ENCODE assay signal across 8 cellular contexts in the genomic region with DNA sequence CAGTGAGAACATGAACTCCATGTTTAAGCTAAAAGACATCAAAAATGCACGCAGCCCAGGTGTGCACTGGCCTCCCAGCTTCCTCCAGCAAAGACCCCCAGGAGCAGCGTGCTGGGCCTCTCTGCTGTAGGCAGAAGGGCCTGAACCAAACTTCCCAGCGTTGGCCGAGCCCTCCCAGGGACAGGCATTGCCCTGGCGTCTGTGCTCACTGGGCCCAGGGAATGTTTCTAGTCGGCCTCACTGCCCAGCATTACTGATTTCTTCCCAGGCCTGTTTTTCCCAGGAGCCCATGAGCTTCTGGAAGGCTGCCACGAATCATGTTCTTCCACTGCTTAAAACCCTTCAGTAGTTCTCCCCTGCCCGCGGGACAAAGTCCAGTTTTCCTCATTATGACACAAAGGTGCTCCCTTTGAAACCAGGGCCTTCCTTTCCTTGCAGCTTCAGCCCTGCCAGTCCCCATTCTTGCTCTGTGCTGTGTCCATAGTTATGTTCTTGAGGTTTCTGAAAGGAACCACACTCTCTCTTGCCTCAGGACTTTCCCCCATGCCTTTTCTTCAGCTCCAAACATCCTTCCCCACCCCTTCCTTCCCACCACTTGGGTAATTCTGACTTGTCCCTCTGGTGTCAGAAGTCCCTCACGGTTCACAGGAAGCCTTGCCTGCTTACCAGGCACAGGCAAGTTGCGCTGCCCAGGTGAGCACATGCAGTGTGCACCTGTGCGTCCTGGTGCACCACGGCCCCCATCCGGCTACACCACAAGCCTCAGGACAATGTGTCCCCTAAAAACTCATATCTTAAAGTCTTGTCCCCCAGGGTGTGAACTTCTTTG.
DNase-seq lines count a peak whose midpoint lies in the region; TF ChIP-seq lines count a peak whose summit lies in the region.

No MANE protein-coding gene starts in this region.

- no peaks in the 10 kb centered on the region for H4K20me1 ChIP-seq in OCI-LY3 (ENCODE audit: insufficient read depth, low read length)
- H4K20me1 ChIP-seq in smooth muscle cell (ENCODE audit: low read depth), result no peaks in the 10 kb centered on the region

- 95% methylated on average over 14 of the region's 14 CpGs for WGBS in smooth muscle cell (ENCODE audit: low lambda C conversion rate)

- H2AFZ ChIP-seq in OCI-LY3 (ENCODE audit: low read depth, low read length), result no peak overlapping the region
- no peak overlapping the region for H2AFZ ChIP-seq in smooth muscle cell (ENCODE audit: low read depth)

- no peaks in the 10 kb centered on the region for H3F3A ChIP-seq in smooth muscle cell (ENCODE audit: low read depth)

- no peaks in the 10 kb centered on the region for H3K9me3 ChIP-seq in OCI-LY3 (ENCODE audit: insufficient read depth, low read length)
- H3K9me3 ChIP-seq in neutrophil, result no peaks in the 10 kb centered on the region
- no peaks in the 10 kb centered on the region for H3K9me3 ChIP-seq in smooth muscle cell (replicated peaks; ENCODE audit: low read depth)

- H3K27ac ChIP-seq in OCI-LY3 (ENCODE audit: low read length) (peak overlapping the region; percentile 21; the same call in 1 of the 2 replicates), neutrophil (peak overlapping the region; percentile 84), smooth muscle cell (ENCODE audit: low read depth) (no peak overlapping the region)

- H3K4me1 ChIP-seq in OCI-LY3 (ENCODE audit: low read length), result peaks cover 65% of the 10 kb centered on the region
- peaks cover 60 to 62% of the 10 kb centered on the region in 2 experiments for H3K4me1 ChIP-seq in neutrophil (ENCODE audit: control insufficient read depth in 1 of 2, insufficient read depth in 1 of 2, low read depth in 1 of 2, low read length in 1 of 2)
- H3K4me1 ChIP-seq in smooth muscle cell (ENCODE audit: low read depth), result no peaks in the 10 kb centered on the region

- peak overlapping the region; percentile 67 for H3K4me3 ChIP-seq in GM06990 (replicated peaks; ENCODE audit: low read depth, low read length)
- no peak overlapping the region for H3K4me3 ChIP-seq in OCI-LY3 (ENCODE audit: low read length)
- no peak overlapping the region for H3K4me3 ChIP-seq in fibroblast of the aortic adventitia (ENCODE audit: low read depth, low read length)
- H3K4me3 ChIP-seq in neutrophil (ENCODE audit: low read depth in 1 of 2, low read length in 1 of 2), result no peak overlapping the region
- H3K4me3 ChIP-seq in smooth muscle cell, result no peak overlapping the region

- H3K79me2 ChIP-seq in OCI-LY3 (ENCODE audit: low read length), result no peaks in the 10 kb centered on the region
- no peaks in the 10 kb centered on the region for H3K79me2 ChIP-seq in smooth muscle cell (ENCODE audit: low read depth)

- no peak overlapping the region for H3K9ac ChIP-seq in OCI-LY3 (ENCODE audit: low read length)
- H3K9ac ChIP-seq in smooth muscle cell (ENCODE audit: low read depth), result no peak overlapping the region

- DNase-seq in GM06990 (ENCODE audit: extremely low read depth, insufficient read length) (no peak), fibroblast of the aortic adventitia (ENCODE audit: low read depth) (peak; percentile 36), smooth muscle cell (lab: John Stamatoyannopoulos, UW; ENCODE audit: unreplicated experiment) (no peak), pons (ENCODE audit: low spot score) (no peak), NCI-H446 (lab: John Stamatoyannopoulos, UW) (no peak), COLO668 (lab: John Stamatoyannopoulos, UW; ENCODE audit: unreplicated experiment) (no peak)

- H3K36me3 ChIP-seq in GM06990 (ENCODE audit: control insufficient read depth, insufficient read depth, low read length), result peaks cover 2% of the 10 kb centered on the region; the same call in 1 of the 2 replicates
- no peaks in the 10 kb centered on the region for H3K36me3 ChIP-seq in OCI-LY3 (replicated peaks; ENCODE audit: low read depth, low read length)
- H3K36me3 ChIP-seq in neutrophil, result no peaks in the 10 kb centered on the region
- H3K36me3 ChIP-seq in smooth muscle cell (ENCODE audit: low read depth), result no peaks in the 10 kb centered on the region

- H3K27me3 ChIP-seq in GM06990 (replicated peaks; ENCODE audit: control insufficient read depth, insufficient read depth, low read length) (no peaks in the 10 kb centered on the region), OCI-LY3 (ENCODE audit: low read depth, low read length) (no peaks in the 10 kb centered on the region), neutrophil (no peaks in the 10 kb centered on the region), smooth muscle cell (ENCODE audit: low read depth) (no peaks in the 10 kb centered on the region)

- TF ChIP-seq CTCF in GM06990 (IDR thresholded peaks at IDR 0.05; ENCODE audit: insufficient read depth, low read length, poor library complexity, severe bottlenecking) (no peak), OCI-LY3 (IDR thresholded peaks at IDR 0.05; ENCODE audit: low read depth, low read length) (no peak), fibroblast of the aortic adventitia (IDR thresholded peaks at IDR 0.05; ENCODE audit: insufficient read depth, low read length) (no peak), neutrophil (IDR thresholded peaks at IDR 0.05) (no peak), smooth muscle cell (IDR thresholded peaks at IDR 0.05; ENCODE audit: borderline replicate concordance, insufficient read depth, poor library complexity, severe bottlenecking) (no peak)

- H3K4me2 ChIP-seq in OCI-LY3 (ENCODE audit: low read length) (no peak overlapping the region; the same call in 1 of the 2 replicates), smooth muscle cell (no peak overlapping the region)
